Comparison of ENCODE assay signal across 31 cellular contexts in the genomic region with DNA sequence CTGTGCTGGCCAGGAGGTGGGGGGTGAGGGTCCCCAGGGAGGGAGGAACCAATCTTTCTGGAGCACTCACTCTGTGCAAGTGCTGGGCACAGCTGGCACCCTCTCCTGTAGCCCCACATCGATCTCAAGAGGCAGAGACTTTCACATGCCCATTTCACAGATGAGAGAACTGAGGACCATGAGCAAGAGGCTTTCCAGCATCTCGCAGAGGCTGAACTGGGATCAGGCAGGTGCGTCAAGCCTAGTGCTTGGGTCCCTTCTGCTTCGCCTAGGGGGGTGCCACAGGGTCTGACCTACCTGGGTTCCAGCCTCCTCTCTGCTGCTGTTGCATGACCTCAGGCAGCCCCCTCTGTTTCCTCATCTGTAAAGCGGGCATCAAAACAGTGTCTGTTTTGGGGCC. TPM values are rescaled to one million over a fixed set of nuclear protein-coding genes. Genes with fewer than 3 reads are reported as not detected.
"Had no signal": no experiment of that assay in that cellular context is flagged by ENCODE, and none has a peak within 500 bp of the region (broad histone marks: within the 10 kb centered on the region; RNA-seq: fewer than 3 reads in every experiment).

No MANE protein-coding gene starts in this region.

- H3K4me3 ChIP-seq: ascending aorta, cardiac muscle cell, MG63, Peyer's patch, SJSA1 had no signal

- H3K9ac ChIP-seq: SK-N-SH had no signal

- ATAC-seq: activated CD8-positive, alpha-beta T cell treated with anti-CD3 and anti-CD28 coated beads, Interleukin-2, amount 10 ng/mL, durations not matched to agents 7 days and 5 days; PC-3 had no signal

- H3K27me3 ChIP-seq: ascending aorta, cardiac muscle cell, MG63, Peyer's patch, SJSA1 had no signal

- H3K9me3 ChIP-seq: ascending aorta, MG63, Peyer's patch, SJSA1, SK-N-SH had no signal

- FAIRE-seq: TTC549 had no signal

- H3K27ac ChIP-seq: ascending aorta, cardiac muscle cell, SJSA1 had no signal

- H3K36me3 ChIP-seq: ascending aorta, cardiac muscle cell, MG63, Peyer's patch had no signal

- DNase-seq: activated CD4-positive, alpha-beta T cell treated with anti-CD3 and anti-CD28 coated beads, Interleukin-2, amount 10 ng/mL, durations not matched to agents 24 days and 14 days; activated CD4-positive, alpha-beta T cell treated with anti-CD3 and anti-CD28 coated beads, Interleukin-2, amount 50 U/mL, for 48 hours; activated CD8-positive, alpha-beta T cell treated with anti-CD3 and anti-CD28 coated beads, Interleukin-2, amount 10 ng/mL, durations not matched to agents 7 days and 5 days; activated gamma-delta T cell; activated naive CD4-positive, alpha-beta T cell treated with Interleukin-2 at 50 U/mL for 16 hours; activated naive CD8-positive, alpha-beta T cell treated with anti-CD3 and anti-CD28 coated beads, Interleukin-2, amount 10 ng/mL, durations not matched to agents 7 days and 5 days; activated T-cell treated with anti-CD3 and anti-CD28 coated beads, Interleukin-2, amount 50 U/mL, for 24 hours; amygdala; MG63; NCI-H1048; NCI-H1105 treated with DMSO at 0.1 percent for 48 hours; NCI-H1436 treated with DMSO at 0.1 percent for 48 hours; NCI-H1694 treated with DMSO at 0.1 percent for 48 hours; NCI-H2029; NCI-H2107; NCI-H2171; NCI-H510A; NCI-H526; NCI-H748 treated with DMSO at 0.1 percent for 48 hours; NK-92 treated with Interleukin-12 subunit alpha and Interleukin-12 subunit beta, amount 100 ng/mL, for 24 hours; PC-3; Peyer's patch; RPMI8226; SHP77 treated with DMSO at 0.1 percent for 48 hours; SK-N-SH had no signal

- H3K4me2 ChIP-seq: SK-N-SH had no signal

RNA-seq across cellular contexts. Expression of a gene that starts 1.3 kb away (rescaled TPM):
- total RNA-seq: activated CD4-positive, alpha-beta T cell treated with anti-CD3 and anti-CD28 coated beads, Interleukin-2, amount 10 ng/mL, durations not matched to agents 24 days and 14 days; activated CD8-positive, alpha-beta T cell treated with anti-CD3 and anti-CD28 coated beads, Interleukin-2, amount 10 ng/mL, durations not matched to agents 7 days and 5 days; activated naive CD8-positive, alpha-beta T cell treated with anti-CD3 and anti-CD28 coated beads, Interleukin-2, amount 10 ng/mL, durations not matched to agents 7 days and 5 days; activated T-helper 2 cell treated with anti-CD3 and anti-CD28 coated beads, Interferon-gamma antibody, Interleukin-2, Interleukin-4, amounts not matched to agents 10 μg/mL and 5 μg/mL and 100 μg/mL, durations not matched to agents 14 hours and 24 hours and 36 hours had no signal

RNA-seq across cellular contexts. Expression of a gene that starts 53.6 kb away (rescaled TPM):
- total RNA-seq: activated CD4-positive, alpha-beta T cell treated with anti-CD3 and anti-CD28 coated beads, Interleukin-2, amount 10 ng/mL, durations not matched to agents 24 days and 14 days; activated CD8-positive, alpha-beta T cell treated with anti-CD3 and anti-CD28 coated beads, Interleukin-2, amount 10 ng/mL, durations not matched to agents 7 days and 5 days; activated naive CD8-positive, alpha-beta T cell treated with anti-CD3 and anti-CD28 coated beads, Interleukin-2, amount 10 ng/mL, durations not matched to agents 7 days and 5 days; activated T-helper 2 cell treated with anti-CD3 and anti-CD28 coated beads, Interferon-gamma antibody, Interleukin-2, Interleukin-4, amounts not matched to agents 10 μg/mL and 5 μg/mL and 100 μg/mL, durations not matched to agents 14 hours and 24 hours and 36 hours; ascending aorta; cardiac muscle cell; Peyer's patch; SJSA1 had no signal
- polyA plus RNA-seq: adipose tissue, cardiac muscle cell, SK-N-SH had no signal
